8 cellular contexts compared by ENCODE assay signal in genomic region chr18:57585846-57586242, GRCh38. TPM values are rescaled to one million over a fixed set of nuclear protein-coding genes. Genes with fewer than 3 reads are reported as not detected.
DNase-seq lines count a peak whose midpoint lies in the region; ATAC-seq, FAIRE-seq and TF ChIP-seq lines count a peak whose summit lies in the region.

No MANE protein-coding gene starts in this region.

- 0% methylated on average over 6 of the region's 8 CpGs for WGBS in HepG2 (ENCODE audit: low lambda C conversion rate)
- 16% methylated on average over 7 to 8 of the region's 8 CpGs for WGBS in thyroid gland, 2 donors

- DNase-seq in DMS53 (lab: John Stamatoyannopoulos, UW) (peak; percentile 70), DMS53 treated with DMSO at 0.1 percent for 48 hours (lab: John Stamatoyannopoulos, UW; ENCODE audit: unreplicated experiment) (no peak), astrocyte of the spinal cord (ENCODE audit: low read depth, low spot score) (peak; percentile 1), HepG2 (ENCODE audit: low spot score) (no peak), thyroid gland (peak in 1 of 2 donors; percentile 9), GM19238 (ENCODE audit: insufficient read length, low spot score) (no peak)

- CTCF ChIA-PET in HepG2 (lab: Yijun Ruan, JAX; ENCODE audit: low intra/inter-chr PET ratio, low total read pairs) = no interaction called here

- H3K27me3 ChIP-seq in HepG2 (ENCODE audit: control insufficient read depth in 1 of 2, insufficient read depth in 2 of 2, low read length in 2 of 2) (no peaks in the 10 kb centered on the region), thyroid gland (no peaks in the 10 kb centered on the region)

- intact Hi-C loops in HepG2 (cut with micrococcal nuclease; ENCODE audit: unreplicated experiment) (no loop called here), thyroid gland (cut with DNase I) (no loop called here)

- H3K4me1 ChIP-seq in HepG2 (ENCODE audit: insufficient read depth, low read length) = peaks cover 13% of the 10 kb centered on the region
- H3K4me1 ChIP-seq in thyroid gland = peaks cover 8% of the 10 kb centered on the region in 2 donors

- TF ChIP-seq EP300 in HepG2 (IDR thresholded peaks at IDR 0.05; ENCODE audit: low read depth in 2 of 2, low read length in 2 of 2) (no peak), HepG2 (CRISPR knock-in tag; IDR thresholded peaks at IDR 0.05; ENCODE audit: borderline replicate concordance) (no peak)

- no peaks in the 10 kb centered on the region; a peak in 1 of 5 replicates for H3K36me3 ChIP-seq in HepG2 (replicated peaks in 1 of 2; ENCODE audit: control insufficient read depth in 1 of 2, insufficient read depth in 2 of 2, low read length in 2 of 2)
- H3K36me3 ChIP-seq in thyroid gland = no peaks in the 10 kb centered on the region

- TF ChIP-seq POLR2A in HepG2 (IDR thresholded peaks at IDR 0.05; ENCODE audit: insufficient read depth in 1 of 2, low read depth in 2 of 2, low read length in 2 of 2) (no peak), thyroid gland (IDR thresholded peaks at IDR 0.05) (no peak)

- BruUV-seq in HepG2 (replicated peaks; lab: Mats Ljungman, UMichigan) = no TSS peak

- H3K4me3 ChIP-seq in astrocyte of the spinal cord (ENCODE audit: low read depth, low read length) (peak overlapping the region; percentile 59), HepG2 (replicated peaks in 1 of 3; ENCODE audit: insufficient read depth in 1 of 3, low read depth in 2 of 3, low read length in 3 of 3) (peak overlapping the region; percentile 70 to 85 (median 81)), thyroid gland (replicated peaks in 1 of 3) (peak overlapping the region in 2 of 3 donors; percentile 59 to 90)

- peak overlapping the region; percentile 91 for H3K4me2 ChIP-seq in HepG2 (ENCODE audit: low read depth, low read length)

- H4K20me1 ChIP-seq in HepG2 (ENCODE audit: insufficient read depth, low read length) = no peaks in the 10 kb centered on the region

- H3K9me3 ChIP-seq in HepG2 (ENCODE audit: low read length) (no peaks in the 10 kb centered on the region), thyroid gland (no peaks in the 10 kb centered on the region)

- FAIRE-seq in HepG2 (lab: Jason Lieb, UNC) = no peak

- peak; percentile 2 for ATAC-seq in HG03571 (IDR thresholded peaks at IDR 0.05; ENCODE audit: unreplicated experiment)
- peak; percentile 32 for ATAC-seq in HepG2
- ATAC-seq in HG02678 (IDR thresholded peaks at IDR 0.05; ENCODE audit: unreplicated experiment) = no peak

- in situ Hi-C loops in astrocyte of the spinal cord (cut with HindIII; ENCODE audit: low sequenced_read_pairs) = no loop called here
- in situ Hi-C loops in HepG2 (cut with HindIII; ENCODE audit: extremely low pct_ligation_motif_present, low pct_unique_long_range_greater_than_20kb) = no loop called here

- TF ChIP-seq RAD21 in HepG2 (CRISPR knock-in tag; IDR thresholded peaks at IDR 0.05) = no peak

- no peaks in the 10 kb centered on the region for H3K79me2 ChIP-seq in HepG2 (ENCODE audit: insufficient read depth, low read length)

- peak overlapping the region; percentile 73 for H3K9ac ChIP-seq in HepG2 (ENCODE audit: insufficient read depth, low read depth, low read length)

- H2AFZ ChIP-seq in HepG2 (ENCODE audit: low read length) = peak overlapping the region; percentile 49

- no peak for TF ChIP-seq CTCF in astrocyte of the spinal cord (IDR thresholded peaks at IDR 0.05; ENCODE audit: low read depth, low read length)
- TF ChIP-seq CTCF in HepG2 (CRISPR knock-in tag; IDR thresholded peaks at IDR 0.05) = no peak
- no peak for TF ChIP-seq CTCF in thyroid gland (IDR thresholded peaks at IDR 0.05)

- H3K27ac ChIP-seq in HepG2 (ENCODE audit: extremely low read length, insufficient read depth, low read length) (peak overlapping the region; percentile 58), thyroid gland (peak overlapping the region; percentile 79 to 97 (median 94))

- POLR2A ChIA-PET in HepG2 (lab: Yijun Ruan, JAX) = no interaction called here

TF ChIP-seq in HepG2, 621 proteins besides CTCF, POLR2A, EP300 and RAD21:
- TF ChIP-seq ZNF253 (CRISPR knock-in tag; IDR thresholded peaks at IDR 0.05; ENCODE audit: borderline replicate concordance) (peak; percentile 4; the same call in 1 of the 2 replicates), MYPOP (CRISPR knock-in tag; IDR thresholded peaks at IDR 0.05) (0 out of 2 replicates have a peak, but pooled peaks have one; percentile 13), KDM3A (CRISPR knock-in tag; IDR thresholded peaks at IDR 0.05; ENCODE audit: low read depth) (0 out of 2 replicates have a peak, but pooled peaks have one; percentile 11), ZNF724P (CRISPR knock-in tag; IDR thresholded peaks at IDR 0.05; ENCODE audit: borderline replicate concordance) (0 out of 2 replicates have a peak, but pooled peaks have one; percentile 6), U2AF2 (IDR thresholded peaks at IDR 0.05; ENCODE audit: low read depth, low read length) (no peak)

RNA-seq across cellular contexts. Expression of gene FECH, which starts 0.7 kb away (rescaled TPM):
- total RNA-seq in HepG2 (2016; rRNA removed; fragmentation: Illumina TruSeq; extraction: Trizol) (21.9 and 29.1 TPM in 2 replicates), thyroid gland (100 to 1,000 TPM in 3 of 4 donors, 10 to 100 TPM in 1; 65.7 to 168 (median 135) TPM)
- 2.8 and 3.2 TPM in 2 replicates for total RNA-seq in HepG2 (2016; cell fraction: cytosol; rRNA removed; fragmentation: Illumina TruSeq; extraction: Trizol; ENCODE audit: low read depth)
- total RNA-seq in HepG2 (2016; cell fraction: insoluble cytoplasmic fraction; rRNA removed; fragmentation: Illumina TruSeq; extraction: Trizol) = 23.3 and 28.6 TPM in 2 replicates
- 9.2 and 9.7 TPM in 2 replicates for total RNA-seq in HepG2 (2016; cell fraction: membrane; rRNA removed; fragmentation: Illumina TruSeq; extraction: Trizol)
- 10.9 and 11.0 TPM in 2 replicates for total RNA-seq in HepG2 (2016; cell fraction: nucleus; rRNA removed; fragmentation: Illumina TruSeq; extraction: Trizol)
- 14.7 and 16.4 TPM in 2 replicates for polyA plus RNA-seq in HepG2 (2011; rRNA removed)
- polyA plus RNA-seq in HepG2 (2011; cell fraction: cytosol; rRNA removed) = 14.1 and 16.3 TPM in 2 replicates
- 5.4 and 9.2 TPM in 2 replicates for polyA plus RNA-seq in HepG2 (2011; cell fraction: nucleus; rRNA removed)
- 10.4 and 11.0 TPM in 2 replicates for polyA plus RNA-seq in HepG2 (2012)
- polyA plus RNA-seq in HepG2 (2016; cell fraction: cytosol; fragmentation: Illumina TruSeq; extraction: Trizol; ENCODE audit: low read depth) = 2.7 and 3.8 TPM in 2 replicates
- polyA plus RNA-seq in HepG2 (2016; cell fraction: insoluble cytoplasmic fraction; fragmentation: Illumina TruSeq; extraction: Trizol; ENCODE audit: low read depth) = 26.1 and 27.9 TPM in 2 replicates
- polyA plus RNA-seq in HepG2 (2016; cell fraction: membrane; fragmentation: Illumina TruSeq; extraction: Trizol; ENCODE audit: low read depth) = 7.3 and 7.4 TPM in 2 replicates
- 16.2 and 16.7 TPM in 2 replicates for polyA plus RNA-seq in HepG2 (2016; cell fraction: nucleus; fragmentation: Illumina TruSeq; extraction: Trizol; ENCODE audit: insufficient read depth, low read depth)
- 15.9 and 39.3 TPM in 2 replicates for polyA minus RNA-seq in HepG2 (2011; rRNA and poly(A)+ RNA removed; ENCODE audit: low replicate concordance)
- 12.3 and 14.0 TPM in 2 replicates for polyA minus RNA-seq in HepG2 (2011; cell fraction: cytosol; rRNA and poly(A)+ RNA removed)
- 8.2 and 9.6 TPM in 2 replicates for polyA minus RNA-seq in HepG2 (2011; cell fraction: nucleus; rRNA and poly(A)+ RNA removed)

RNA-seq across cellular contexts. Expression of gene NARS1, which starts 35.8 kb away (rescaled TPM):
- 200 and 292 TPM in 2 replicates for total RNA-seq in HepG2 (2016; rRNA removed; fragmentation: Illumina TruSeq; extraction: Trizol)
- total RNA-seq in HepG2 (2016; cell fraction: cytosol; rRNA removed; fragmentation: Illumina TruSeq; extraction: Trizol; ENCODE audit: low read depth) = 18.6 and 19.7 TPM in 2 replicates
- 204 and 283 TPM in 2 replicates for total RNA-seq in HepG2 (2016; cell fraction: insoluble cytoplasmic fraction; rRNA removed; fragmentation: Illumina TruSeq; extraction: Trizol)
- total RNA-seq in HepG2 (2016; cell fraction: membrane; rRNA removed; fragmentation: Illumina TruSeq; extraction: Trizol) = 24.0 and 28.8 TPM in 2 replicates
- 132 and 136 TPM in 2 replicates for total RNA-seq in HepG2 (2016; cell fraction: nucleus; rRNA removed; fragmentation: Illumina TruSeq; extraction: Trizol)
- 130 and 144 TPM in 2 replicates for polyA plus RNA-seq in HepG2 (2011; rRNA removed)
- polyA plus RNA-seq in HepG2 (2011; cell fraction: cytosol; rRNA removed) = 67.4 and 109 TPM in 2 replicates
- polyA plus RNA-seq in HepG2 (2011; cell fraction: nucleus; rRNA removed) = 162 and 209 TPM in 2 replicates
- 127 and 139 TPM in 2 replicates for polyA plus RNA-seq in HepG2 (2012)
- polyA plus RNA-seq in HepG2 (2016; cell fraction: cytosol; fragmentation: Illumina TruSeq; extraction: Trizol; ENCODE audit: low read depth) = 4.7 and 5.7 TPM in 2 replicates
- 225 and 239 TPM in 2 replicates for polyA plus RNA-seq in HepG2 (2016; cell fraction: insoluble cytoplasmic fraction; fragmentation: Illumina TruSeq; extraction: Trizol; ENCODE audit: low read depth)
- polyA plus RNA-seq in HepG2 (2016; cell fraction: membrane; fragmentation: Illumina TruSeq; extraction: Trizol; ENCODE audit: low read depth) = 14.0 and 17.6 TPM in 2 replicates
- 191 and 197 TPM in 2 replicates for polyA plus RNA-seq in HepG2 (2016; cell fraction: nucleus; fragmentation: Illumina TruSeq; extraction: Trizol; ENCODE audit: insufficient read depth, low read depth)
- polyA minus RNA-seq in HepG2 (2011; rRNA and poly(A)+ RNA removed; ENCODE audit: low replicate concordance) = 110 and 175 TPM in 2 replicates
- polyA minus RNA-seq in HepG2 (2011; cell fraction: cytosol; rRNA and poly(A)+ RNA removed) = 104 and 117 TPM in 2 replicates
- polyA minus RNA-seq in HepG2 (2011; cell fraction: nucleus; rRNA and poly(A)+ RNA removed) = 174 and 191 TPM in 2 replicates
- total RNA-seq in thyroid gland = 100 to 1,000 TPM; 149 to 193 (median 174) TPM

Comparison
In these comparisons a context has a peak if more than half of its experiments do, and no peak if none do; other contexts are left out.
1. DNase-seq: peak in DMS53 (single experiment) and astrocyte of the spinal cord (single experiment); none in DMS53 treated with DMSO at 0.1 percent for 48 hours (single experiment), HepG2 (single experiment) and GM19238 (single experiment).
2. Peak in every context shown above with its lines, with median percentiles within 50 percentile points of each other: H3K4me3 ChIP-seq.